25 cellular contexts compared by ENCODE assay signal in the genomic region with DNA sequence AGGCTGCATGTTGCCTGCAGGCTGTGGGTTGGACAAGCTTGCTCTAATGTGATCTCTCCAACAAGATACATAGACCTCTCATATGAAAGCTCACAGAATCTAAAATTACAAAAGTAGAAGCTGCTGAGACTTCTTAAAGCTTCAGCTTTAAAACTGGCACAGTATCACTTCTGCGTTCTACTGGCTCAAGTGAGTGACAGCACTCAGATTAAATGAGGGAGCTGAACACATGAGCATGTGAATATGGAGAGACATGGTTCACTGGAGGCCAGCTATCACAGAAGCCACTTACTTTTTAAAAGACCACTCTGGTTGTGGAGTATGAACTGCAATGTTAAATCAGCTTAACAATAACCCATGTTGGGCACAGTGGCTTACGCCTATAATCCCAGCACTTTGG. TPM values are rescaled to one million over a fixed set of nuclear protein-coding genes. Genes with fewer than 3 reads are reported as not detected.
DNase-seq lines count a peak whose midpoint lies in the region; ATAC-seq, FAIRE-seq and TF ChIP-seq lines count a peak whose summit lies in the region.
"Had no signal": no experiment of that assay in that cellular context is flagged by ENCODE, and none has a peak within 500 bp of the region (broad histone marks: within the 10 kb centered on the region; RNA-seq: fewer than 3 reads in every experiment).

No MANE protein-coding gene starts in this region.

- TF ChIP-seq EP300 in GM12878 (IDR thresholded peaks at IDR 0.05; ENCODE audit: borderline replicate concordance in 1 of 2, control insufficient read depth in 1 of 2, low read depth in 2 of 2, low read length in 2 of 2) = no peak

- in situ Hi-C loops in GM12878 (cut with MboI) = no loop called here

- peak; percentile 14 for DNase-seq in NOMO-1 treated with DMSO at 0.1 percent for 48 hours (lab: John Stamatoyannopoulos, UW; ENCODE audit: unreplicated experiment)
- DNase-seq in NOMO-1 treated with dmso at 0.1 percent for 144 hours (lab: John Stamatoyannopoulos, UW; ENCODE audit: unreplicated experiment) = no peak
- DNase-seq in OCI-LY7 (ENCODE audit: low spot score) = peak; percentile 5
- no peak for DNase-seq in GM12878 (ENCODE audit: low read depth, low spot score)
- no peak for DNase-seq in NCI-H1417 treated with DMSO at 0.1 percent for 48 hours (lab: John Stamatoyannopoulos, UW)
- no peak for DNase-seq in HuH-7.5 (ENCODE audit: low spot score)
- DNase-seq: 8988T; ACHN; AML-193; BE2C; CD4-positive, alpha-beta T cell; CD8-positive, alpha-beta memory T cell; DMS 273 treated with DMSO at 0.1 percent for 48 hours; DMS79; EL; GDM1; H9 had no signal

- no peak for FAIRE-seq in GM12878 (lab: Jason Lieb, UNC)
- FAIRE-seq: A549, D721Med, GM12892, GM19239 had no signal

- TF ChIP-seq RAD21 in GM12878 (IDR thresholded peaks at IDR 0.05; ENCODE audit: insufficient read depth, low read depth, low read length) = no peak

- no peak for TF ChIP-seq POLR2A in GM12878 (IDR thresholded peaks at IDR 0.05; ENCODE audit: low read depth, low read length)

- RAD21 ChIA-PET in GM12878 (lab: Charles Lee; ENCODE audit: unreplicated experiment) = interaction anchor here (1.2 kb wide), 1 partner anchor 29 kb away, joined by 3 read pairs; the partner anchor contains the start of gene ANO6

- H3K9me3 ChIP-seq in OCI-LY7 (ENCODE audit: low read length) (no peaks in the 10 kb centered on the region), GM12878 (replicated peaks; ENCODE audit: control insufficient read depth, insufficient read depth, low read length) (no peaks in the 10 kb centered on the region)
- H3K9me3 ChIP-seq: BE2C; BLaER1 treated with 17β-estradiol and CSF1 and Interleukin-3, amounts not matched to agents 10 nM and 100 nM had no signal

- POLR2A ChIA-PET in OCI-LY7 (lab: Charles Lee) (interaction anchor here (0.6 to 1.6 kb wide), 5 partner anchors 9 to 31 kb away, joined by 3 to 9 read pairs (median 4); partner anchors contain the start of gene ANO6), GM12878 (lab: Charles Lee) (no interaction called here)

- H3K9ac ChIP-seq in GM12878 (ENCODE audit: control insufficient read depth, insufficient read depth, low read length) = no peak overlapping the region
- H3K9ac ChIP-seq: BLaER1 treated with 17β-estradiol and CSF1 and Interleukin-3, amounts not matched to agents 10 nM and 100 nM had no signal

- H3K27ac ChIP-seq in OCI-LY7 (ENCODE audit: low read depth, low read length, poor library complexity, severe bottlenecking) (no peak overlapping the region), GM12878 (ENCODE audit: control insufficient read depth, insufficient read depth) (no peak overlapping the region)
- H3K27ac ChIP-seq: A549; BLaER1 treated with 17β-estradiol and CSF1 and Interleukin-3, amounts not matched to agents 10 nM and 100 nM had no signal

- H2AFZ ChIP-seq in OCI-LY7 (ENCODE audit: low read length) = no peak overlapping the region
- H2AFZ ChIP-seq in GM12878 (ENCODE audit: control insufficient read depth, low read depth, low read length) = no peak overlapping the region
- H2AFZ ChIP-seq: GM23338 had no signal

- TF ChIP-seq CTCF in OCI-LY7 (conservative IDR thresholded peaks at IDR 0.05; ENCODE audit: low read length) (no peak), GM12878 (IDR thresholded peaks at IDR 0.05 in 2 of 3, conservative IDR thresholded peaks at IDR 0.05 in 1 of 3; ENCODE audit: control insufficient read depth in 2 of 3, extremely low read depth in 1 of 3, insufficient read depth in 1 of 3, low read depth in 3 of 3, low read length in 3 of 3) (no peak)

- intact Hi-C loops in OCI-LY7 (cut with micrococcal nuclease; ENCODE audit: unreplicated experiment) (no loop called here), GM12878 (cut with micrococcal nuclease; ENCODE audit: unreplicated experiment) (no loop called here)

- no peaks in the 10 kb centered on the region for H3K79me2 ChIP-seq in OCI-LY7 (ENCODE audit: insufficient read depth, low read depth, low read length)
- no peaks in the 10 kb centered on the region for H3K79me2 ChIP-seq in GM12878 (ENCODE audit: control insufficient read depth, insufficient read depth, low read length)

- no peak overlapping the region for H3K4me3 ChIP-seq in OCI-LY7 (ENCODE audit: low read depth, low read length, poor library complexity, severe bottlenecking)
- H3K4me3 ChIP-seq in GM12878 = no peak overlapping the region
- H3K4me3 ChIP-seq: A549; BLaER1 treated with 17β-estradiol and CSF1 and Interleukin-3, amounts not matched to agents 10 nM and 100 nM; GM23338 had no signal

- H3K4me2 ChIP-seq in OCI-LY7 (ENCODE audit: low read length) = no peak overlapping the region
- no peak overlapping the region for H3K4me2 ChIP-seq in GM12878 (ENCODE audit: control insufficient read depth, insufficient read depth)
- H3K4me2 ChIP-seq: A549; BLaER1 treated with 17β-estradiol and CSF1 and Interleukin-3, amounts not matched to agents 10 nM and 100 nM; GM23338 had no signal

- H3K4me1 ChIP-seq in OCI-LY7 (ENCODE audit: insufficient read depth, low read length, poor library complexity, severe bottlenecking) (no peaks in the 10 kb centered on the region), GM12878 (ENCODE audit: control insufficient read depth, insufficient read depth, low read length) (no peaks in the 10 kb centered on the region)
- H3K4me1 ChIP-seq: BE2C had no signal

- H3K27me3 ChIP-seq in GM12878 (replicated peaks in 1 of 2; ENCODE audit: control insufficient read depth in 2 of 2, insufficient read depth in 2 of 2, low read length in 1 of 2) = no peaks in the 10 kb centered on the region
- H3K27me3 ChIP-seq: BE2C; BLaER1 treated with 17β-estradiol and CSF1 and Interleukin-3, amounts not matched to agents 10 nM and 100 nM had no signal

- BruUV-seq in OCI-LY7 (replicated peaks; lab: Mats Ljungman, UMichigan) = no TSS peak
- no TSS peak for BruUV-seq in GM12878 (replicated peaks; lab: Mats Ljungman, UMichigan)

- H3K9me2 ChIP-seq in OCI-LY7 (ENCODE audit: insufficient read depth, low read length) = no peaks in the 10 kb centered on the region

- ATAC-seq in GM18868 (IDR thresholded peaks at IDR 0.05; ENCODE audit: unreplicated experiment) = peak; percentile 77
- ATAC-seq in GM12878 = no peak
- ATAC-seq: A549, GM23338, HCT116 had no signal

- SMC1A ChIA-PET in GM12878 (lab: Charles Lee; ENCODE audit: uncharacterized antibody, unreplicated experiment) = interaction anchor here (0.9 to 1.3 kb wide), 2 partner anchors 14 to 16 kb away, joined by 3 read pairs; no protein-coding TSS in a partner anchor

- WGBS in GM12878 (ENCODE audit: insufficient coverage, insufficient replicate concordance, low lambda C conversion rate, missing lambda C conversion rate) = 57% methylated on average over 2 of the region's 2 CpGs

- no peaks in the 10 kb centered on the region for H3K36me3 ChIP-seq in OCI-LY7 (ENCODE audit: insufficient read depth, low read length)
- no peaks in the 10 kb centered on the region for H3K36me3 ChIP-seq in GM12878 (ENCODE audit: control insufficient read depth in 2 of 2, insufficient read depth in 2 of 2, low read length in 1 of 2)
- H3K36me3 ChIP-seq: BE2C had no signal

- CTCF ChIA-PET in OCI-LY7 (lab: Charles Lee; ENCODE audit: unreplicated experiment) = no interaction called here
- CTCF ChIA-PET in GM12878 (lab: Yijun Ruan, JAX) = interaction anchor here (1.8 to 2.1 kb wide), 2 partner anchors 16 to 357 kb away, joined by 5 to 6 read pairs; no protein-coding TSS in a partner anchor

- no peaks in the 10 kb centered on the region for H4K20me1 ChIP-seq in OCI-LY7 (ENCODE audit: insufficient read depth, low read length)
- no peaks in the 10 kb centered on the region for H4K20me1 ChIP-seq in GM12878 (ENCODE audit: control insufficient read depth, insufficient read depth)
- H4K20me1 ChIP-seq: BLaER1 treated with 17β-estradiol and CSF1 and Interleukin-3, amounts not matched to agents 10 nM and 100 nM had no signal

TF ChIP-seq in GM12878, 131 proteins besides CTCF, POLR2A, EP300 and RAD21 (continues in another document):
- TF ChIP-seq PBX3 (IDR thresholded peaks at IDR 0.05; ENCODE audit: insufficient replicate concordance, low read depth, low read length) (peak; percentile 15), RFX5 (IDR thresholded peaks at IDR 0.05; ENCODE audit: low read depth, low read length) (no peak)
- TF ChIP-seq, protein P1, sequence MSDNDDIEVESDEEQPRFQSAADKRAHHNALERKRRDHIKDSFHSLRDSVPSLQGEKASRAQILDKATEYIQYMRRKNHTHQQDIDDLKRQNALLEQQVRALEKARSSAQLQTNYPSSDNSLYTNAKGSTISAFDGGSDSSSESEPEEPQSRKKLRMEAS (IDR thresholded peaks at IDR 0.05; ENCODE audit: low read depth, low read length) = no peak

RNA-seq across cellular contexts. Expression of gene ANO6, which starts 29.1 kb away (rescaled TPM):
- total RNA-seq in OCI-LY7 (2014; rRNA removed; shearing (Covaris generic)) = 11.9 and 15.0 TPM in 2 replicates
- 17.7 and 19.7 TPM in 2 replicates for total RNA-seq in OCI-LY7 (2022)
- 79.6 and 85.6 TPM in 2 replicates for total RNA-seq in GM12878 (2013; cell fraction: nucleolus; rRNA removed)
- total RNA-seq in GM12878 (2014; rRNA removed) = 26.9 and 28.5 TPM in 2 replicates
- 30.3 and 32.3 TPM in 2 replicates for total RNA-seq in GM12878 (2014; rRNA removed; fragmentation: Illumina TruSeq; extraction: Trizol)
- 25.3 and 26.8 TPM in 2 replicates for total RNA-seq in GM12878 (2021)
- 11.7 TPM for polyA plus RNA-seq in GM12878 (2011; ENCODE audit: low read depth)
- 30.3 and 41.6 TPM in 2 replicates for polyA plus RNA-seq in GM12878 (2011; rRNA removed)
- polyA plus RNA-seq in GM12878 (2011; cell fraction: cytosol; rRNA removed) = 16.8 and 21.9 TPM in 2 replicates
- 18.3 and 20.8 TPM in 2 replicates for polyA plus RNA-seq in GM12878 (2011; cell fraction: nucleus; rRNA removed)
- 15.4 and 22.1 TPM in 2 replicates for polyA plus RNA-seq in GM12878 (2012)
- polyA plus RNA-seq in GM12878 (2014; fragmentation: Illumina TruSeq; extraction: Trizol) = 27.6 and 35.8 TPM in 2 replicates
- polyA plus RNA-seq in GM12878 (2014; fragmentation: Nextera tagmentation; extraction: Ambion mirVana) = 1 to 10 TPM; 4.6 to 5.6 TPM
- polyA plus RNA-seq in GM12878 (2014; rRNA removed) = 14.8 and 18.2 TPM in 2 replicates
- polyA plus RNA-seq in GM12878 (2016; fragmentation: Nextera tagmentation; extraction: Ambion mirVana) = 10 to 100 TPM; 23.4 to 25.2 TPM
- polyA minus RNA-seq in GM12878 (2011; rRNA and poly(A)+ RNA removed) = 45.6 and 46.3 TPM in 2 replicates
- polyA minus RNA-seq in GM12878 (2011; cell fraction: cytosol; rRNA and poly(A)+ RNA removed) = 14.7 and 15.4 TPM in 2 replicates
- 28.4 and 38.5 TPM in 2 replicates for polyA minus RNA-seq in GM12878 (2011; cell fraction: nucleus; rRNA and poly(A)+ RNA removed)

Comparison
In these comparisons a context has a peak if more than half of its experiments do, and no peak if none do; other contexts are left out.
1. DNase-seq: peak in NOMO-1 treated with DMSO at 0.1 percent for 48 hours (single experiment) and OCI-LY7 (single experiment); none in NOMO-1 treated with dmso at 0.1 percent for 144 hours (single experiment), GM12878 (single experiment), NCI-H1417 treated with DMSO at 0.1 percent for 48 hours (single experiment) and HuH-7.5 (single experiment).